9 cellular contexts compared by ENCODE assay signal in the genomic region with DNA sequence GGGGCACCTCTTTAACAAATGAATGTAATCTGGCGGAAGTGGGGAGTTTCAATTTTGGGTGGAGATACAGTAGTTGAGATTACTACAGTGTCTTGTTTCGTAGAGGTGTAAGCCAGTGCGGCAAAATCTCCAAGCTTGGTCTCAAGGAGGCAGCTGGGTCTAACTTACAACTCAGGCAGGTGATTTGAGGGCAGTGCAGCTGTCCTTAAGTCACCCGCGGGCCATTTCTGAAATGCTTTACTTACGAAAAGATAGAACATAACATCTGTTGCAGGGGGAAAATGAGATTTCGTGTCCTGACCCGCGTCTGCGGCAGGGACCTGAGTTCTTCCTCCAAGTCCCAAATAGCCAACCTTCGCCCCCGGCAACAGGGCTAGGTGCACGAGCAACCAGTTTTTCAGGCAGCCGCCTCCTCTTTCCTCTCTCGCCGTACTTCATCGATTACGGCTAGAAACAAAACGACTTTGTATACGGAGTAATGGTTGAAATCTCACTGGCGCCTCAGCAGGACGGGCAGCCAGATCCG. TPM values are rescaled to one million over a fixed set of nuclear protein-coding genes. Genes with fewer than 3 reads are reported as not detected.
DNase-seq lines count a peak whose midpoint lies in the region; ATAC-seq, FAIRE-seq and TF ChIP-seq lines count a peak whose summit lies in the region.
"Had no signal": no experiment of that assay in that cellular context is flagged by ENCODE, and none has a peak within 500 bp of the region (broad histone marks: within the 10 kb centered on the region; RNA-seq: fewer than 3 reads in every experiment).

No MANE protein-coding gene starts in this region.

- peak overlapping the region; percentile 83 for H3K4me3 ChIP-seq in Jurkat, Clone E6-1 (ENCODE audit: low read length)
- H3K4me3 ChIP-seq in cardiac muscle cell (peak overlapping the region; percentile 94), prostate gland (peak overlapping the region; percentile 97 to 98)

- H3K36me3 Mint-ChIP-seq in activated CD8-positive, alpha-beta memory T cell treated with anti-CD3 and anti-CD28 coated beads, Interleukin-2, amount 10 ng/mL, durations not matched to agents 7 days and 5 days = peaks cover 8% of the 10 kb centered on the region
- H3K36me3 Mint-ChIP-seq in activated CD8-positive, alpha-beta T cell treated with anti-CD3 and anti-CD28 coated beads for 36 hours (ENCODE audit: low read depth) = peaks cover 5% of the 10 kb centered on the region

- POLR2A ChIA-PET in activated CD8-positive, alpha-beta T cell treated with anti-CD3 and anti-CD28 coated beads for 36 hours (lab: Charles Lee) = interaction anchor here (0.6 to 1.0 kb wide), 2 partner anchors 11 to 358 kb away, joined by 3 read pairs; no protein-coding TSS in a partner anchor

- H3K4me3 Mint-ChIP-seq in activated CD8-positive, alpha-beta memory T cell treated with anti-CD3 and anti-CD28 coated beads, Interleukin-2, amount 10 ng/mL, durations not matched to agents 7 days and 5 days = peak overlapping the region; percentile 97
- peak overlapping the region; percentile 89 for H3K4me3 Mint-ChIP-seq in activated CD8-positive, alpha-beta T cell treated with anti-CD3 and anti-CD28 coated beads for 36 hours

- peak overlapping the region; percentile 95 for H3K27ac Mint-ChIP-seq in activated CD8-positive, alpha-beta memory T cell treated with anti-CD3 and anti-CD28 coated beads, Interleukin-2, amount 10 ng/mL, durations not matched to agents 7 days and 5 days
- H3K27ac Mint-ChIP-seq in activated CD8-positive, alpha-beta T cell treated with anti-CD3 and anti-CD28 coated beads for 36 hours = peak overlapping the region; percentile 96

- H3K27ac ChIP-seq in cardiac muscle cell (peak overlapping the region; percentile 91), prostate gland (peak overlapping the region; percentile 98)

- H3K27me3 Mint-ChIP-seq in activated CD8-positive, alpha-beta memory T cell treated with anti-CD3 and anti-CD28 coated beads, Interleukin-2, amount 10 ng/mL, durations not matched to agents 7 days and 5 days = peaks cover 2% of the 10 kb centered on the region
- no peaks in the 10 kb centered on the region for H3K27me3 Mint-ChIP-seq in activated CD8-positive, alpha-beta T cell treated with anti-CD3 and anti-CD28 coated beads for 36 hours

- intact Hi-C loops in activated CD8-positive, alpha-beta T cell treated with anti-CD3 and anti-CD28 coated beads for 36 hours (cut with micrococcal nuclease) = no loop called here
- intact Hi-C loops in prostate gland (cut with DNase I) = no loop called here

- H3K9me3 Mint-ChIP-seq in activated CD8-positive, alpha-beta memory T cell treated with anti-CD3 and anti-CD28 coated beads, Interleukin-2, amount 10 ng/mL, durations not matched to agents 7 days and 5 days (ENCODE audit: low read depth) = no peaks in the 10 kb centered on the region
- H3K9me3 Mint-ChIP-seq in activated CD8-positive, alpha-beta T cell treated with anti-CD3 and anti-CD28 coated beads for 36 hours = no peaks in the 10 kb centered on the region

- WGBS in prostate gland = 1% methylated on average over 23 of the region's 23 CpGs

- no peaks in the 10 kb centered on the region for H3K27me3 ChIP-seq in cardiac muscle cell
- H3K27me3 ChIP-seq in prostate gland (replicated peaks; ENCODE audit: insufficient read depth) = no peaks in the 10 kb centered on the region

- DNase-seq in activated CD8-positive, alpha-beta memory T cell treated with anti-CD3 and anti-CD28 coated beads, Interleukin-2, amount 10 ng/mL, durations not matched to agents 7 days and 5 days = peak; percentile 67
- no peak for DNase-seq in activated CD8-positive, alpha-beta memory T cell treated with anti-CD3 and anti-CD28 coated beads, Interleukin-2, amount 50 U/mL, for 48 hours
- peak; percentile 39 for DNase-seq in Jurkat, Clone E6-1 (ENCODE audit: low read depth, low spot score)
- DNase-seq in activated CD8-positive, alpha-beta T cell treated with anti-CD3 and anti-CD28 coated beads for 36 hours = peak; percentile 61
- DNase-seq in cardiac muscle cell (ENCODE audit: low read depth in 1 of 2, low spot score in 1 of 2) (peak in 1 of 2 donors; percentile 36), prostate gland (ENCODE audit: low spot score) (peak; percentile 51), RCC 7860 (ENCODE audit: low spot score) (no peak)

- H3K4me1 ChIP-seq in cardiac muscle cell (ENCODE audit: low read depth) = no peaks in the 10 kb centered on the region
- no peaks in the 10 kb centered on the region for H3K4me1 ChIP-seq in prostate gland (replicated peaks)

- H3K36me3 ChIP-seq in cardiac muscle cell = no peaks in the 10 kb centered on the region
- H3K36me3 ChIP-seq in prostate gland = no peaks in the 10 kb centered on the region

- H3K9me3 ChIP-seq in cardiac muscle cell (ENCODE audit: low read depth) (no peaks in the 10 kb centered on the region), prostate gland (no peaks in the 10 kb centered on the region)

- no peak for TF ChIP-seq POLR2A in prostate gland (IDR thresholded peaks at IDR 0.05)

- no peak for TF ChIP-seq CTCF in activated CD8-positive, alpha-beta T cell treated with anti-CD3 and anti-CD28 coated beads for 36 hours (IDR thresholded peaks at IDR 0.05)
- TF ChIP-seq CTCF in cardiac muscle cell (IDR thresholded peaks at IDR 0.05; ENCODE audit: low read depth, low read length) (no peak), prostate gland (IDR thresholded peaks at IDR 0.05) (peak in 1 of 4 experiments; percentile 4)

- CTCF ChIA-PET in activated CD8-positive, alpha-beta memory T cell treated with anti-CD3 and anti-CD28 coated beads, Interleukin-2, amount 10 ng/mL, durations not matched to agents 7 days and 5 days (lab: Charles Lee) = interaction anchor here (0.6 to 1.6 kb wide), 8 partner anchors 16 to 482 kb away, joined by 3 to 5 read pairs (median 4); no protein-coding TSS in a partner anchor
- CTCF ChIA-PET in activated CD8-positive, alpha-beta T cell treated with anti-CD3 and anti-CD28 coated beads for 36 hours (lab: Charles Lee) = interaction anchor here (0.5 to 1.0 kb wide), 6 partner anchors 10 to 624 kb away, joined by 3 to 4 read pairs (median 3); no protein-coding TSS in a partner anchor

- H3K4me1 Mint-ChIP-seq in activated CD8-positive, alpha-beta memory T cell treated with anti-CD3 and anti-CD28 coated beads, Interleukin-2, amount 10 ng/mL, durations not matched to agents 7 days and 5 days = peaks cover 33% of the 10 kb centered on the region
- H3K4me1 Mint-ChIP-seq in activated CD8-positive, alpha-beta T cell treated with anti-CD3 and anti-CD28 coated beads for 36 hours (ENCODE audit: low read depth) = peaks cover 25% of the 10 kb centered on the region

- no peak for FAIRE-seq in RCC 7860 (lab: Jason Lieb, UNC)
- FAIRE-seq: islet of Langerhans had no signal

- ATAC-seq in activated CD8-positive, alpha-beta memory T cell treated with anti-CD3 and anti-CD28 coated beads, Interleukin-2, amount 10 ng/mL, durations not matched to agents 7 days and 5 days = peak; percentile 12
- peak; percentile 32 for ATAC-seq in GM21737 (IDR thresholded peaks at IDR 0.05; ENCODE audit: unreplicated experiment)
- peak; percentile 17 for ATAC-seq in activated CD8-positive, alpha-beta T cell treated with anti-CD3 and anti-CD28 coated beads for 36 hours

RNA-seq across cellular contexts. Expression of a gene that starts 0.5 kb away (rescaled TPM):
- total RNA-seq in activated CD8-positive, alpha-beta memory T cell treated with anti-CD3 and anti-CD28 coated beads, Interleukin-2, amount 10 ng/mL, durations not matched to agents 7 days and 5 days = 10 to 100 TPM in 1 of 2 experiments, 1 to 10 TPM in 1; 9.1 to 11.5 TPM
- 12.7 TPM for polyA plus RNA-seq in Jurkat, Clone E6-1 (2012; ENCODE audit: insufficient read depth, insufficient read length)
- 1 to 10 TPM; 7.5 to 7.7 TPM for total RNA-seq in activated CD8-positive, alpha-beta T cell treated with anti-CD3 and anti-CD28 coated beads for 36 hours
- 8.6 and 8.9 TPM in 2 replicates for total RNA-seq in cardiac muscle cell
- polyA plus RNA-seq in cardiac muscle cell = 9.6 and 13.6 TPM in 2 replicates
- total RNA-seq in prostate gland = 1 to 10 TPM; 4.4 to 7.2 TPM

RNA-seq across cellular contexts. Expression of a gene that starts 18.4 kb away (rescaled TPM):
- total RNA-seq in activated CD8-positive, alpha-beta memory T cell treated with anti-CD3 and anti-CD28 coated beads, Interleukin-2, amount 10 ng/mL, durations not matched to agents 7 days and 5 days = not detected
- polyA plus RNA-seq in Jurkat, Clone E6-1 (2012; ENCODE audit: insufficient read depth, insufficient read length) = not detected
- not detected for total RNA-seq in activated CD8-positive, alpha-beta T cell treated with anti-CD3 and anti-CD28 coated beads for 36 hours
- total RNA-seq in cardiac muscle cell (not detected in 2 replicates), prostate gland (not detected)
- polyA plus RNA-seq in cardiac muscle cell = 0.05 TPM in 1 of 2 replicates, not detected in the other

RNA-seq across cellular contexts. Expression of a gene that starts 49.0 kb away (rescaled TPM):
- not detected for total RNA-seq in activated CD8-positive, alpha-beta memory T cell treated with anti-CD3 and anti-CD28 coated beads, Interleukin-2, amount 10 ng/mL, durations not matched to agents 7 days and 5 days
- polyA plus RNA-seq in Jurkat, Clone E6-1 (2012; ENCODE audit: insufficient read depth, insufficient read length) = 12.8 TPM
- total RNA-seq in activated CD8-positive, alpha-beta T cell treated with anti-CD3 and anti-CD28 coated beads for 36 hours = not detected
- total RNA-seq in cardiac muscle cell (0.06 and 0.63 TPM in 2 replicates), prostate gland (10 to 100 TPM; 15.5 to 17.9 TPM)
- 0.12 TPM in 1 of 2 replicates, not detected in the other for polyA plus RNA-seq in cardiac muscle cell

Comparison
In these comparisons a context has a peak if more than half of its experiments do, and no peak if none do; other contexts are left out.
1. DNase-seq: peak in activated CD8-positive, alpha-beta memory T cell treated with anti-CD3 and anti-CD28 coated beads, Interleukin-2, amount 10 ng/mL, durations not matched to agents 7 days and 5 days (single experiment), Jurkat, Clone E6-1 (single experiment), activated CD8-positive, alpha-beta T cell treated with anti-CD3 and anti-CD28 coated beads for 36 hours (single experiment) and prostate gland (single experiment); none in activated CD8-positive, alpha-beta memory T cell treated with anti-CD3 and anti-CD28 coated beads, Interleukin-2, amount 50 U/mL, for 48 hours (single experiment) and RCC 7860 (single experiment).
2. RNA of a gene that starts 49.0 kb away (total RNA-seq): 15.5 to 17.9 TPM in prostate gland; 0.06 to 0.63 TPM in cardiac muscle cell, not detected in activated CD8-positive, alpha-beta memory T cell treated with anti-CD3 and anti-CD28 coated beads, Interleukin-2, amount 10 ng/mL, durations not matched to agents 7 days and 5 days and not detected in activated CD8-positive, alpha-beta T cell treated with anti-CD3 and anti-CD28 coated beads for 36 hours; every median in the first group is over 10 times any median in the second.
3. Peak in every context shown above with its lines, with median percentiles within 50 percentile points of each other: ATAC-seq and H3K4me3 ChIP-seq.